Comparison of ENCODE assay signal across 14 cellular contexts in genomic region chr6:21396313-21396712, GRCh38.
A peak's percentile ranks its signal among the peaks of the same experiment; 100 is the strongest.
DNase-seq lines count a peak whose midpoint lies in the region; ATAC-seq, FAIRE-seq and TF ChIP-seq lines count a peak whose summit lies in the region.
"Had no signal": no experiment of that assay in that cellular context is flagged by ENCODE, and none has a peak within 500 bp of the region (broad histone marks: within the 10 kb centered on the region; RNA-seq: fewer than 3 reads in every experiment).

No MANE protein-coding gene starts in this region.

- no peaks in the 10 kb centered on the region for H3K27me3 ChIP-seq in bronchial epithelial cell (ENCODE audit: control insufficient read depth, insufficient read depth, low read length)
- no peaks in the 10 kb centered on the region for H3K27me3 ChIP-seq in tibial artery

- FAIRE-seq in bronchial epithelial cell (lab: Jason Lieb, UNC) = peak; percentile 32
- FAIRE-seq: GM12892 had no signal

- H3K36me3 ChIP-seq in bronchial epithelial cell (ENCODE audit: control insufficient read depth, insufficient read depth, low read length) (no peaks in the 10 kb centered on the region), tibial artery (no peaks in the 10 kb centered on the region)

- no peak for ATAC-seq in GM18517 (IDR thresholded peaks at IDR 0.05; ENCODE audit: unreplicated experiment)

- H3K4me1 ChIP-seq in tibial artery = peaks cover 0 to 11% (median 3%) of the 10 kb centered on the region in 4 donors

- H3K4me3 ChIP-seq in AG09309 (ENCODE audit: control insufficient read depth, low read depth, low read length) (no peak overlapping the region), bronchial epithelial cell (ENCODE audit: low read depth, low read length) (no peak overlapping the region), tibial artery (no peak overlapping the region)

- H3K27ac ChIP-seq in tibial artery = no peak overlapping the region

- DNase-seq in AG09309 (ENCODE audit: low read depth) = peak; percentile 39
- DNase-seq in LHCN-M2 (ENCODE audit: low read depth) = peak; percentile 74
- peak; percentile 82 for DNase-seq in bronchial epithelial cell (ENCODE audit: low read depth)
- peak; percentile 61 for DNase-seq in kidney glomerular epithelial cell (lab: John Stamatoyannopoulos, UW)
- DNase-seq in NCI-H1436 treated with DMSO at 0.1 percent for 48 hours (lab: John Stamatoyannopoulos, UW) = no peak
- no peak for DNase-seq in NCI-H1417 (lab: John Stamatoyannopoulos, UW)
- no peak for DNase-seq in tibial artery
- DNase-seq: AML-193, DMS79 treated with DMSO at 0.1 percent for 48 hours, NCI-H146, NCI-H748 treated with DMSO at 0.1 percent for 48 hours, SHP77 treated with DMSO at 0.1 percent for 48 hours had no signal

- TF ChIP-seq CTCF in AG09309 (IDR thresholded peaks at IDR 0.05; ENCODE audit: control insufficient read depth, insufficient read depth, low read depth, low read length, missing control alignments) (no peak), bronchial epithelial cell (IDR thresholded peaks at IDR 0.05; ENCODE audit: insufficient read depth, low read length, severe bottlenecking) (no peak), tibial artery (IDR thresholded peaks at IDR 0.05) (no peak)

- H3K9me3 ChIP-seq in tibial artery = no peaks in the 10 kb centered on the region

- intact Hi-C loops in tibial artery (cut with DNase I; ENCODE audit: low total_unique reads) = no loop called here

Comparison
In these comparisons a context has a peak if more than half of its experiments do, and no peak if none do; other contexts are left out.
1. DNase-seq: peak in AG09309 (single experiment), LHCN-M2 (single experiment), bronchial epithelial cell (single experiment) and kidney glomerular epithelial cell (single experiment); none in NCI-H1436 treated with DMSO at 0.1 percent for 48 hours (single experiment), NCI-H1417 (0 of 3) and tibial artery (0 of 2).